In genomic region chr21:17512245-17513213, GRCh38 we compare ENCODE assay signal across 1 cellular context.
TF ChIP-seq lines count a peak whose summit lies in the region.

CXADR (plus strand) TSS chr21:17513043; CDS start chr21:17513130, 87 bp downstream.

TF ChIP-seq in HepG2, 621 proteins besides CTCF, POLR2A, EP300 and RAD21 (continued from another document and continues in another):
- no peak for TF ChIP-seq KLF9 (CRISPR knock-in tag; IDR thresholded peaks at IDR 0.05; ENCODE audit: low read depth)
- 0 out of 2 replicates have a peak, but pooled peaks have one; percentile 17 for TF ChIP-seq ZBTB43 (CRISPR knock-in tag; conservative IDR thresholded peaks at IDR 0.05)
- 0 out of 2 replicates have a peak, but pooled peaks have one; percentile 22 for TF ChIP-seq KDM4B (CRISPR knock-in tag; IDR thresholded peaks at IDR 0.05)
- no peak for TF ChIP-seq SMYD3 (CRISPR knock-in tag; IDR thresholded peaks at IDR 0.05)
- peak; percentile 43; the same call in 1 of the 2 replicates for TF ChIP-seq SIN3A (IDR thresholded peaks at IDR 0.05; ENCODE audit: borderline replicate concordance, low read depth, low read length)
- TF ChIP-seq ZNF747 (CRISPR knock-in tag; IDR thresholded peaks at IDR 0.05; ENCODE audit: borderline replicate concordance): no peak
- no peak for TF ChIP-seq ZNF790 (CRISPR knock-in tag; IDR thresholded peaks at IDR 0.05; ENCODE audit: borderline replicate concordance)
- TF ChIP-seq XBP1 (CRISPR knock-in tag; IDR thresholded peaks at IDR 0.05): no peak
- peak; percentile 3; the same call in 1 of the 2 replicates for TF ChIP-seq FOXC1 (CRISPR knock-in tag; IDR thresholded peaks at IDR 0.05; ENCODE audit: borderline replicate concordance)
- no peak for TF ChIP-seq ZNF562 (CRISPR knock-in tag; IDR thresholded peaks at IDR 0.05; ENCODE audit: borderline replicate concordance)
- TF ChIP-seq, protein P1, sequence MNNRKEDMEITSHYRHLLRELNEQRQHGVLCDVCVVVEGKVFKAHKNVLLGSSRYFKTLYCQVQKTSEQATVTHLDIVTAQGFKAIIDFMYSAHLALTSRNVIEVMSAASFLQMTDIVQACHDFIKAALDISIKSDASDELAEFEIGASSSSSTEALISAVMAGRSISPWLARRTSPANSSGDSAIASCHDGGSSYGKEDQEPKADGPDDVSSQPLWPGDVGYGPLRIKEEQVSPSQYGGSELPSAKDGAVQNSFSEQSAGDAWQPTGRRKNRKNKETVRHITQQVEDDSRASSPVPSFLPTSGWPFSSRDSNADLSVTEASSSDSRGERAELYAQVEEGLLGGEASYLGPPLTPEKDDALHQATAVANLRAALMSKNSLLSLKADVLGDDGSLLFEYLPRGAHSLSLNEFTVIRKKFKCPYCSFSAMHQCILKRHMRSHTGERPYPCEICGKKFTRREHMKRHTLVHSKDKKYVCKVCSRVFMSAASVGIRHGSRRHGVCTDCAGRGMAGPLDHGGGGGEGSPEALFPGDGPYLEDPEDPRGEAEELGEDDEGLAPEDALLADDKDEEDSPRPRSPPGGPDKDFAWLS (CRISPR knock-in tag; IDR thresholded peaks at IDR 0.05; ENCODE audit: borderline replicate concordance): peak; percentile 30; the same call in 1 of the 2 replicates
- TF ChIP-seq MTF1 (CRISPR knock-in tag; IDR thresholded peaks at IDR 0.05): no peak
- no peak for TF ChIP-seq NBN (conservative IDR thresholded peaks at IDR 0.05)
- TF ChIP-seq, protein P2, sequence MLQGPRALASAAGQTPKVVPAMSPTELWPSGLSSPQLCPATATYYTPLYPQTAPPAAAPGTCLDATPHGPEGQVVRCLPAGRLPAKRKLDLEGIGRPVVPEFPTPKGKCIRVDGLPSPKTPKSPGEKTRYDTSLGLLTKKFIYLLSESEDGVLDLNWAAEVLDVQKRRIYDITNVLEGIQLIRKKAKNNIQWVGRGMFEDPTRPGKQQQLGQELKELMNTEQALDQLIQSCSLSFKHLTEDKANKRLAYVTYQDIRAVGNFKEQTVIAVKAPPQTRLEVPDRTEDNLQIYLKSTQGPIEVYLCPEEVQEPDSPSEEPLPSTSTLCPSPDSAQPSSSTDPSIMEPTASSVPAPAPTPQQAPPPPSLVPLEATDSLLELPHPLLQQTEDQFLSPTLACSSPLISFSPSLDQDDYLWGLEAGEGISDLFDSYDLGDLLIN (CRISPR knock-in tag; IDR thresholded peaks at IDR 0.05; ENCODE audit: borderline replicate concordance): no peak
- no peak for TF ChIP-seq EHMT2 (IDR thresholded peaks at IDR 0.05; ENCODE audit: borderline replicate concordance, low read depth, low read length)
- TF ChIP-seq KLF13 (CRISPR knock-in tag; IDR thresholded peaks at IDR 0.05): no peak
- peak; percentile 93 for TF ChIP-seq SALL1 (CRISPR knock-in tag; IDR thresholded peaks at IDR 0.05)
- no peak for TF ChIP-seq ZNF781 (CRISPR knock-in tag; IDR thresholded peaks at IDR 0.05; ENCODE audit: borderline replicate concordance, not compliant biosample characterization)
- TF ChIP-seq GFI1 (CRISPR knock-in tag; IDR thresholded peaks at IDR 0.05; ENCODE audit: borderline replicate concordance): peak; percentile 37; the same call in 1 of the 2 replicates
- TF ChIP-seq, protein P3, sequence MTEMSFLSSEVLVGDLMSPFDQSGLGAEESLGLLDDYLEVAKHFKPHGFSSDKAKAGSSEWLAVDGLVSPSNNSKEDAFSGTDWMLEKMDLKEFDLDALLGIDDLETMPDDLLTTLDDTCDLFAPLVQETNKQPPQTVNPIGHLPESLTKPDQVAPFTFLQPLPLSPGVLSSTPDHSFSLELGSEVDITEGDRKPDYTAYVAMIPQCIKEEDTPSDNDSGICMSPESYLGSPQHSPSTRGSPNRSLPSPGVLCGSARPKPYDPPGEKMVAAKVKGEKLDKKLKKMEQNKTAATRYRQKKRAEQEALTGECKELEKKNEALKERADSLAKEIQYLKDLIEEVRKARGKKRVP (CRISPR knock-in tag; IDR thresholded peaks at IDR 0.05): no peak
- no peak; the same call in none of the 2 replicates for TF ChIP-seq TMF1 (CRISPR knock-in tag; IDR thresholded peaks at IDR 0.05; ENCODE audit: low read depth)
- TF ChIP-seq ZNF407 (CRISPR knock-in tag; IDR thresholded peaks at IDR 0.05; ENCODE audit: not compliant biosample characterization): peak; percentile 30
- no peak for TF ChIP-seq MATR3 (CRISPR knock-in tag; IDR thresholded peaks at IDR 0.05)
- no peak for TF ChIP-seq ZKSCAN1 (IDR thresholded peaks at IDR 0.05; ENCODE audit: low read length)
- TF ChIP-seq, protein P4, sequence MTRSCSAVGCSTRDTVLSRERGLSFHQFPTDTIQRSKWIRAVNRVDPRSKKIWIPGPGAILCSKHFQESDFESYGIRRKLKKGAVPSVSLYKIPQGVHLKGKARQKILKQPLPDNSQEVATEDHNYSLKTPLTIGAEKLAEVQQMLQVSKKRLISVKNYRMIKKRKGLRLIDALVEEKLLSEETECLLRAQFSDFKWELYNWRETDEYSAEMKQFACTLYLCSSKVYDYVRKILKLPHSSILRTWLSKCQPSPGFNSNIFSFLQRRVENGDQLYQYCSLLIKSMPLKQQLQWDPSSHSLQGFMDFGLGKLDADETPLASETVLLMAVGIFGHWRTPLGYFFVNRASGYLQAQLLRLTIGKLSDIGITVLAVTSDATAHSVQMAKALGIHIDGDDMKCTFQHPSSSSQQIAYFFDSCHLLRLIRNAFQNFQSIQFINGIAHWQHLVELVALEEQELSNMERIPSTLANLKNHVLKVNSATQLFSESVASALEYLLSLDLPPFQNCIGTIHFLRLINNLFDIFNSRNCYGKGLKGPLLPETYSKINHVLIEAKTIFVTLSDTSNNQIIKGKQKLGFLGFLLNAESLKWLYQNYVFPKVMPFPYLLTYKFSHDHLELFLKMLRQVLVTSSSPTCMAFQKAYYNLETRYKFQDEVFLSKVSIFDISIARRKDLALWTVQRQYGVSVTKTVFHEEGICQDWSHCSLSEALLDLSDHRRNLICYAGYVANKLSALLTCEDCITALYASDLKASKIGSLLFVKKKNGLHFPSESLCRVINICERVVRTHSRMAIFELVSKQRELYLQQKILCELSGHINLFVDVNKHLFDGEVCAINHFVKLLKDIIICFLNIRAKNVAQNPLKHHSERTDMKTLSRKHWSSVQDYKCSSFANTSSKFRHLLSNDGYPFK (CRISPR knock-in tag; IDR thresholded peaks at IDR 0.05; ENCODE audit: borderline replicate concordance): peak; percentile 69
- peak; percentile 84 for TF ChIP-seq TBX2 (CRISPR knock-in tag; IDR thresholded peaks at IDR 0.05; ENCODE audit: borderline replicate concordance)
- TF ChIP-seq ARID4A (CRISPR knock-in tag; IDR thresholded peaks at IDR 0.05; ENCODE audit: borderline replicate concordance): peak; percentile 95
- peak; percentile 90 for TF ChIP-seq RFX3 (CRISPR knock-in tag; IDR thresholded peaks at IDR 0.05)
- TF ChIP-seq STAG1 (CRISPR knock-in tag; IDR thresholded peaks at IDR 0.05): no peak; the same call in 1 of the 2 replicates
- peak; percentile 62; the same call in 1 of the 2 replicates for TF ChIP-seq JUN (CRISPR knock-in tag; IDR thresholded peaks at IDR 0.05)
- no peak for TF ChIP-seq NFE2L1 (CRISPR knock-in tag; IDR thresholded peaks at IDR 0.05; ENCODE audit: borderline replicate concordance)
- no peak for TF ChIP-seq NR3C1 (CRISPR knock-in tag; IDR thresholded peaks at IDR 0.05)
- TF ChIP-seq, protein P5, sequence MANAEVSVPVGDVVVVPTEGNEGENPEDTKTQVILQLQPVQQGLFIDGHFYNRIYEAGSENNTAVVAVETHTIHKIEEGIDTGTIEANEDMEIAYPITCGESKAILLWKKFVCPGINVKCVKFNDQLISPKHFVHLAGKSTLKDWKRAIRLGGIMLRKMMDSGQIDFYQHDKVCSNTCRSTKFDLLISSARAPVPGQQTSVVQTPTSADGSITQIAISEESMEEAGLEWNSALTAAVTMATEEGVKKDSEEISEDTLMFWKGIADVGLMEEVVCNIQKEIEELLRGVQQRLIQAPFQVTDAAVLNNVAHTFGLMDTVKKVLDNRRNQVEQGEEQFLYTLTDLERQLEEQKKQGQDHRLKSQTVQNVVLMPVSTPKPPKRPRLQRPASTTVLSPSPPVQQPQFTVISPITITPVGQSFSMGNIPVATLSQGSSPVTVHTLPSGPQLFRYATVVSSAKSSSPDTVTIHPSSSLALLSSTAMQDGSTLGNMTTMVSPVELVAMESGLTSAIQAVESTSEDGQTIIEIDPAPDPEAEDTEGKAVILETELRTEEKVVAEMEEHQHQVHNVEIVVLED (CRISPR knock-in tag; IDR thresholded peaks at IDR 0.05; ENCODE audit: borderline replicate concordance): peak; percentile 55; the same call in 1 of the 2 replicates
- TF ChIP-seq MAFG (CRISPR knock-in tag; IDR thresholded peaks at IDR 0.05): no peak
